16 cellular contexts compared by ENCODE assay signal in the genomic region with DNA sequence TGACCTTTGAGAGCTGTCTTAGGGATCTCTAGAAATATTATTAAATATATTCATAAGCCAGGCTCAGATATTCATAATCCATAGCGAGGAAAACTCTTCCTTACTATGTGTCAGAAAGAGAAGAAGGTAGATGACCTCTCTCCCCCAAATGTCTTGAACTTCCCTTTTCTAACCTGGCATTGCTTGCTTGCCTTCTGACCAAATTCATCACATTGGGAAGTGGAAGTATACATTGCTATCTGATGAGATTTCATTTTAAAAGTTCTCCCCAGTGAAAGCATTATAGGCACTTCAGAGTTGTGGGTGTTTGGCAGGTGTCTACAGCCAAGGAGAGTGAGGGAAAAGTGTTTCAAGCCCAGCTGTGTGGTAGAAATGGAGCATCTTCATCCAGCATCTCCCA.
"Had no signal": no experiment of that assay in that cellular context is flagged by ENCODE, and none has a peak within 500 bp of the region (broad histone marks: within the 10 kb centered on the region; RNA-seq: fewer than 3 reads in every experiment).

No MANE protein-coding gene starts in this region.

- H3K27me3 Mint-ChIP-seq: activated CD4-positive, alpha-beta memory T cell treated with anti-CD3 and anti-CD28 coated beads, Interleukin-2, amount 10 ng/mL, durations not matched to agents 7 days and 5 days; activated naive CD8-positive, alpha-beta T cell; naive thymus-derived CD4-positive, alpha-beta T cell; stimulated activated memory B cell treated with anti-CD40 and anti-IgM and Interleukin-4, amounts not matched to agents 10 μg/mL and 1 μg/mL and 100 μg/mL, for 72 hours had no signal

- H3K27ac Mint-ChIP-seq: activated CD4-positive, alpha-beta memory T cell treated with anti-CD3 and anti-CD28 coated beads, Interleukin-2, amount 10 ng/mL, durations not matched to agents 7 days and 5 days; activated naive CD8-positive, alpha-beta T cell; activated T-cell treated with anti-CD3 and anti-CD28 coated beads, Interleukin-2, amount 50 U/mL, for 72 hours; naive thymus-derived CD4-positive, alpha-beta T cell; stimulated activated memory B cell treated with anti-CD40 and anti-IgM and Interleukin-4, amounts not matched to agents 10 μg/mL and 1 μg/mL and 100 μg/mL, for 72 hours had no signal

- H3K27me3 ChIP-seq: body of pancreas, transverse colon had no signal

- H3K9ac ChIP-seq: parathyroid adenoma had no signal

- H3K4me3 Mint-ChIP-seq: activated CD4-positive, alpha-beta memory T cell treated with anti-CD3 and anti-CD28 coated beads, Interleukin-2, amount 10 ng/mL, durations not matched to agents 7 days and 5 days; activated naive CD8-positive, alpha-beta T cell; activated T-cell treated with anti-CD3 and anti-CD28 coated beads, Interleukin-2, amount 50 U/mL, for 72 hours; naive thymus-derived CD4-positive, alpha-beta T cell; stimulated activated memory B cell treated with anti-CD40 and anti-IgM and Interleukin-4, amounts not matched to agents 10 μg/mL and 1 μg/mL and 100 μg/mL, for 72 hours had no signal

- DNase-seq: activated CD4-positive, alpha-beta memory T cell treated with anti-CD3 and anti-CD28 coated beads, Interleukin-2, amount 10 ng/mL, durations not matched to agents 7 days and 5 days; activated gamma-delta T cell treated with Interleukin-2 at 50 U/mL for 16 hours; activated T-cell treated with anti-CD3 and anti-CD28 coated beads, Interleukin-2, amount 50 U/mL, for 72 hours; amniotic stem cell; body of pancreas; caudate nucleus; left colon; naive thymus-derived CD4-positive, alpha-beta T cell; substantia nigra; T-helper 9 cell; transverse colon; WERI-Rb-1 had no signal

- H3K9me3 ChIP-seq: body of pancreas, transverse colon had no signal

- H2AFZ ChIP-seq: parathyroid adenoma had no signal

- H3K27ac ChIP-seq: body of pancreas, parathyroid adenoma, transverse colon, WERI-Rb-1 had no signal

- H3K36me3 Mint-ChIP-seq: stimulated activated memory B cell treated with anti-CD40 and anti-IgM and Interleukin-4, amounts not matched to agents 10 μg/mL and 1 μg/mL and 100 μg/mL, for 72 hours had no signal

- ATAC-seq: activated T-cell treated with anti-CD3 and anti-CD28 coated beads, Interleukin-2, amount 50 U/mL, for 72 hours; body of pancreas; esophagus mucosa; naive thymus-derived CD4-positive, alpha-beta T cell; stimulated activated memory B cell treated with anti-CD40 and anti-IgM and Interleukin-4, amounts not matched to agents 10 μg/mL and 1 μg/mL and 100 μg/mL, for 72 hours had no signal

- H3K9me3 Mint-ChIP-seq: activated CD4-positive, alpha-beta memory T cell treated with anti-CD3 and anti-CD28 coated beads, Interleukin-2, amount 10 ng/mL, durations not matched to agents 7 days and 5 days; activated T-cell treated with anti-CD3 and anti-CD28 coated beads, Interleukin-2, amount 50 U/mL, for 72 hours; stimulated activated memory B cell treated with anti-CD40 and anti-IgM and Interleukin-4, amounts not matched to agents 10 μg/mL and 1 μg/mL and 100 μg/mL, for 72 hours had no signal
